1 cellular context compared by ENCODE assay signal in genomic region chr12:81077686-81078441, GRCh38.
A peak's percentile ranks its signal among the peaks of the same experiment; 100 is the strongest.
TF ChIP-seq lines count a peak whose summit lies in the region.

A gene with protein sequence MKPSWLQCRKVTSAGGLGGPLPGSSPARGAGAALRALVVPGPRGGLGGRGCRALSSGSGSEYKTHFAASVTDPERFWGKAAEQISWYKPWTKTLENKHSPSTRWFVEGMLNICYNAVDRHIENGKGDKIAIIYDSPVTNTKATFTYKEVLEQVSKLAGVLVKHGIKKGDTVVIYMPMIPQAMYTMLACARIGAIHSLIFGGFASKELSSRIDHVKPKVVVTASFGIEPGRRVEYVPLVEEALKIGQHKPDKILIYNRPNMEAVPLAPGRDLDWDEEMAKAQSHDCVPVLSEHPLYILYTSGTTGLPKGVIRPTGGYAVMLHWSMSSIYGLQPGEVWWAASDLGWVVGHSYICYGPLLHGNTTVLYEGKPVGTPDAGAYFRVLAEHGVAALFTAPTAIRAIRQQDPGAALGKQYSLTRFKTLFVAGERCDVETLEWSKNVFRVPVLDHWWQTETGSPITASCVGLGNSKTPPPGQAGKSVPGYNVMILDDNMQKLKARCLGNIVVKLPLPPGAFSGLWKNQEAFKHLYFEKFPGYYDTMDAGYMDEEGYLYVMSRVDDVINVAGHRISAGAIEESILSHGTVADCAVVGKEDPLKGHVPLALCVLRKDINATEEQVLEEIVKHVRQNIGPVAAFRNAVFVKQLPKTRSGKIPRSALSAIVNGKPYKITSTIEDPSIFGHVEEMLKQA (plus strand): TSS chr12:81078079. CDS start chr12:81078121, 42 bp downstream.

TF ChIP-seq in WTC11, 78 proteins besides CTCF, POLR2A, EP300 and RAD21 (continued from another document):
- TF ChIP-seq, protein P1, sequence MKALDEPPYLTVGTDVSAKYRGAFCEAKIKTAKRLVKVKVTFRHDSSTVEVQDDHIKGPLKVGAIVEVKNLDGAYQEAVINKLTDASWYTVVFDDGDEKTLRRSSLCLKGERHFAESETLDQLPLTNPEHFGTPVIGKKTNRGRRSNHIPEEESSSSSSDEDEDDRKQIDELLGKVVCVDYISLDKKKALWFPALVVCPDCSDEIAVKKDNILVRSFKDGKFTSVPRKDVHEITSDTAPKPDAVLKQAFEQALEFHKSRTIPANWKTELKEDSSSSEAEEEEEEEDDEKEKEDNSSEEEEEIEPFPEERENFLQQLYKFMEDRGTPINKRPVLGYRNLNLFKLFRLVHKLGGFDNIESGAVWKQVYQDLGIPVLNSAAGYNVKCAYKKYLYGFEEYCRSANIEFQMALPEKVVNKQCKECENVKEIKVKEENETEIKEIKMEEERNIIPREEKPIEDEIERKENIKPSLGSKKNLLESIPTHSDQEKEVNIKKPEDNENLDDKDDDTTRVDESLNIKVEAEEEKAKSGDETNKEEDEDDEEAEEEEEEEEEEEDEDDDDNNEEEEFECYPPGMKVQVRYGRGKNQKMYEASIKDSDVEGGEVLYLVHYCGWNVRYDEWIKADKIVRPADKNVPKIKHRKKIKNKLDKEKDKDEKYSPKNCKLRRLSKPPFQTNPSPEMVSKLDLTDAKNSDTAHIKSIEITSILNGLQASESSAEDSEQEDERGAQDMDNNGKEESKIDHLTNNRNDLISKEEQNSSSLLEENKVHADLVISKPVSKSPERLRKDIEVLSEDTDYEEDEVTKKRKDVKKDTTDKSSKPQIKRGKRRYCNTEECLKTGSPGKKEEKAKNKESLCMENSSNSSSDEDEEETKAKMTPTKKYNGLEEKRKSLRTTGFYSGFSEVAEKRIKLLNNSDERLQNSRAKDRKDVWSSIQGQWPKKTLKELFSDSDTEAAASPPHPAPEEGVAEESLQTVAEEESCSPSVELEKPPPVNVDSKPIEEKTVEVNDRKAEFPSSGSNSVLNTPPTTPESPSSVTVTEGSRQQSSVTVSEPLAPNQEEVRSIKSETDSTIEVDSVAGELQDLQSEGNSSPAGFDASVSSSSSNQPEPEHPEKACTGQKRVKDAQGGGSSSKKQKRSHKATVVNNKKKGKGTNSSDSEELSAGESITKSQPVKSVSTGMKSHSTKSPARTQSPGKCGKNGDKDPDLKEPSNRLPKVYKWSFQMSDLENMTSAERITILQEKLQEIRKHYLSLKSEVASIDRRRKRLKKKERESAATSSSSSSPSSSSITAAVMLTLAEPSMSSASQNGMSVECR (CRISPR knock-in tag; IDR thresholded peaks at IDR 0.05; ENCODE audit: borderline replicate concordance): 0 out of 2 replicates have a peak, but pooled peaks have one; percentile 30
- TF ChIP-seq ATF2 (CRISPR knock-in tag; IDR thresholded peaks at IDR 0.05; ENCODE audit: borderline replicate concordance, low read depth) (no peak), ETV6 (CRISPR knock-in tag; IDR thresholded peaks at IDR 0.05) (0 out of 2 replicates have a peak, but pooled peaks have one; percentile 36), HMGA2 (CRISPR knock-in tag; IDR thresholded peaks at IDR 0.05) (no peak)
TF ChIP-seq in WTC11: peak in this region for 8.
